ENCODE assay signal across 35 cellular contexts in the genomic region with DNA sequence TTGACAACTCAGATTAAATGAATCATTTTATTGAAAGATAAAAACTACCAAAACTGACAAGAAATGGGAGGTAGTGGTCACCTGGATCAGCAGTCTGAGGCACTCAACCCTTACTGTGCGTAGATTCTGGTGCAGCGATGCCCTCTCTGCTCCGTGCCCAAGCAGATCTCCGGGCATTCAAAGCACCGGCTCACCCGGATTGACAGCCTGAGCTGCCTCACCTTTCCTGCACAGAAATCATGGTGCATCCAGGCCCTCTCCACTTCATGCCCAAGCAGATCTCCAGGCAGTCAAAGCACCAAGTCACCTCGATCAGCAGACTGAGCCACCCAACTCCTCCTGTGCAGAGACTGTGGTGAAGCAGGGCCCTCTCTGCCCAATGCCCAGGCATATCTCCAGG.
"Had no signal": no experiment of that assay in that cellular context is flagged by ENCODE, and none has a peak within 500 bp of the region (broad histone marks: within the 10 kb centered on the region; RNA-seq: fewer than 3 reads in every experiment).

No MANE protein-coding gene starts in this region.

- H3K27ac ChIP-seq: KMS-11 had no signal

- DNase-seq: Karpas-422, Kasumi-1, KG1, MG63, MM.1S, MV-4-11, NCI-H1048, NCI-H1092, NCI-H1092 treated with DMSO at 0.1 percent for 48 hours, NCI-H1105, NCI-H1105 treated with DMSO at 0.1 percent for 48 hours, NCI-H1417, NCI-H1417 treated with DMSO at 0.1 percent for 48 hours, NCI-H1436, NCI-H1436 treated with DMSO at 0.1 percent for 48 hours, NCI-H146, NCI-H1694, NCI-H1694 treated with DMSO at 0.1 percent for 48 hours, NCI-H187, NCI-H187 treated with DMSO at 0.1 percent for 48 hours, NCI-H1930, NCI-H2029, NCI-H2029 treated with DMSO at 0.1 percent for 48 hours, NCI-H2081, NCI-H2081 treated with DMSO at 0.1 percent for 48 hours, NCI-H2107, NCI-H2171, NCI-H2171 treated with DMSO at 0.1 percent for 48 hours, NCI-H2227 treated with DMSO at 0.1 percent for 48 hours, NCI-H226, NCI-H345, NCI-H446, NCI-H446 treated with DMSO at 0.1 percent for 48 hours, NCI-H510A had no signal

- H3K4me3 ChIP-seq: MG63 had no signal

- H3K36me3 ChIP-seq: MG63 had no signal

- H3K9ac ChIP-seq: KMS-11 had no signal

- H3K4me2 ChIP-seq: KMS-11 had no signal

- H3K9me3 ChIP-seq: MG63 had no signal
